15 cellular contexts compared by ENCODE assay signal in the genomic region with DNA sequence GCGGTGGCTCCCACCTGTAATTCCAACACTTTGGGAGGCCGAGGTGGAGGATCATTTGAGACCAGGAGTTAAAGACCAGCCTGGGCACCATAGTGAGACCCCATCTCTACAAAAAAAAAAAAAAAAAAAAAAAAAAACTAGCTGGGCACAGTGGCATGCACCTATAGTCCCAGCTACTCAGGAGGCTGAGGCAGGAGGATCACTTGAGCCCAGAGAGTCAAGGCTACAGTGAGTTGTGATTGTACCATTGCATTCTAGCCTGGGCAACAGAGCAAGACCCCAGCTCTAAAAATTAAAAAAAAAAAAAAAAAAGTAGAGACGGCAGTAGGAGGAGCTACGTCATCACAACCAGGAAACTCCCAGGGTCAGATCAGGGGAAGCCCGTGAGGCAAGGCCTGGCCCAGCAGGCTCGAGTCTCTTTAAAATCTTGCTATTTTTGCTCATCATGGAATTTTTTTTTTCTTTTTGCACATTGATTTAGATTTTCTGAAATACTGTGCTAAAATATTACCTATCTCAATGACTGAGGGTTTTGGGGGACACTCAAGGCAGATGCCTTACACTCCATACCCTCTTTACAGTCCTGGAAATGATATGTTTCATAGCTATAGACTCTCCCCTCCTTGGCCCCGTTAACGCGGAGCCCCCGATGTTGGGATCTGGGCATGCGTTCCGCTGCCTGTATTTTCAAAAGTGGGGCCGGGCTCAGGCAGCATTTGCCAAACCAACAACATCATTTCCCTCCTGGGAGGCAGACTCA. TPM values are rescaled to one million over a fixed set of nuclear protein-coding genes. Genes with fewer than 3 reads are reported as not detected.
DNase-seq lines count a peak whose midpoint lies in the region; ATAC-seq, FAIRE-seq and TF ChIP-seq lines count a peak whose summit lies in the region.
"Had no signal": no experiment of that assay in that cellular context is flagged by ENCODE, and none has a peak within 500 bp of the region (broad histone marks: within the 10 kb centered on the region; RNA-seq: fewer than 3 reads in every experiment).

No MANE protein-coding gene starts in this region.

- RAD21 ChIA-PET in GM12878 (lab: Charles Lee; ENCODE audit: unreplicated experiment), result interaction anchor here (0.6 to 2.1 kb wide), 6 partner anchors 11 to 97 kb away, joined by 3 to 9 read pairs (median 5); no protein-coding TSS in a partner anchor

- no peak overlapping the region for H3K4me3 ChIP-seq in GM12878
- H3K4me3 ChIP-seq in osteoblast (ENCODE audit: insufficient read depth, low read length), result no peak overlapping the region
- H3K4me3 ChIP-seq: body of pancreas had no signal

- no peak for FAIRE-seq in GM12878 (lab: Jason Lieb, UNC)
- FAIRE-seq: A204.1 had no signal

- H3K36me3 ChIP-seq in GM12878 (ENCODE audit: control insufficient read depth in 2 of 2, insufficient read depth in 2 of 2, low read length in 1 of 2) (peaks cover 30 to 36% of the 10 kb centered on the region in 2 experiments), osteoblast (ENCODE audit: insufficient read depth, low read length) (peaks cover 77% of the 10 kb centered on the region)

- no peak overlapping the region for H3K9ac ChIP-seq in GM12878 (ENCODE audit: control insufficient read depth, insufficient read depth, low read length)

- H2AFZ ChIP-seq in GM12878 (ENCODE audit: control insufficient read depth, low read depth, low read length) (no peak overlapping the region), osteoblast (ENCODE audit: low read length) (no peak overlapping the region)

- no peak for TF ChIP-seq POLR2A in GM12878 (IDR thresholded peaks at IDR 0.05; ENCODE audit: low read depth, low read length)

- POLR2A ChIA-PET in activated CD4-positive, alpha-beta T cell treated with anti-CD3 and anti-CD28 coated beads, Interleukin-2, amount 10 ng/mL, durations not matched to agents 7 days and 5 days (lab: Charles Lee), result no interaction called here
- POLR2A ChIA-PET in GM12878 (lab: Charles Lee), result interaction anchor here (0.6 to 1.0 kb wide), 10 partner anchors 13 to 102 kb away, joined by 3 to 6 read pairs (median 4); partner anchors contain the start of gene OCEL1

- peaks cover 58% of the 10 kb centered on the region for H3K36me3 Mint-ChIP-seq in activated CD4-positive, alpha-beta T cell treated with anti-CD3 and anti-CD28 coated beads, Interleukin-2, amount 10 ng/mL, durations not matched to agents 7 days and 5 days (ENCODE audit: low read depth)

- intact Hi-C loops in GM12878 (cut with micrococcal nuclease; ENCODE audit: unreplicated experiment), result no loop called here

- no peaks in the 10 kb centered on the region for H3K4me1 Mint-ChIP-seq in activated CD4-positive, alpha-beta T cell treated with anti-CD3 and anti-CD28 coated beads, Interleukin-2, amount 10 ng/mL, durations not matched to agents 7 days and 5 days

- H3K4me2 ChIP-seq in GM12878 (ENCODE audit: control insufficient read depth, insufficient read depth), result no peak overlapping the region
- no peak overlapping the region for H3K4me2 ChIP-seq in osteoblast (ENCODE audit: insufficient read depth, low read length)

- TF ChIP-seq CTCF in GM12878 (IDR thresholded peaks at IDR 0.05 in 2 of 3, conservative IDR thresholded peaks at IDR 0.05 in 1 of 3; ENCODE audit: control insufficient read depth in 2 of 3, extremely low read depth in 1 of 3, insufficient read depth in 1 of 3, low read depth in 3 of 3, low read length in 3 of 3) (no peak), osteoblast (IDR thresholded peaks at IDR 0.05; ENCODE audit: extremely low read depth, low read depth, low read length) (no peak)

- in situ Hi-C loops in GM12878 (cut with MboI), result no loop called here

- TF ChIP-seq RAD21 in GM12878 (IDR thresholded peaks at IDR 0.05; ENCODE audit: insufficient read depth, low read depth, low read length), result peak; percentile 2; the same call in 1 of the 2 replicates

- SMC1A ChIA-PET in GM12878 (lab: Charles Lee; ENCODE audit: uncharacterized antibody, unreplicated experiment), result interaction anchor here (0.9 to 1.4 kb wide), 4 partner anchors 11 to 94 kb away, joined by 3 to 5 read pairs (median 4); no protein-coding TSS in a partner anchor

- H3K9me3 Mint-ChIP-seq in activated CD4-positive, alpha-beta T cell treated with anti-CD3 and anti-CD28 coated beads, Interleukin-2, amount 10 ng/mL, durations not matched to agents 7 days and 5 days, result no peaks in the 10 kb centered on the region

- no peaks in the 10 kb centered on the region for H4K20me1 ChIP-seq in GM12878 (ENCODE audit: control insufficient read depth, insufficient read depth)
- H4K20me1 ChIP-seq in osteoblast (ENCODE audit: insufficient read depth, low read length), result no peaks in the 10 kb centered on the region

- no TSS peak for BruUV-seq in GM12878 (replicated peaks; lab: Mats Ljungman, UMichigan)

- no peaks in the 10 kb centered on the region for H3K9me3 ChIP-seq in GM12878 (replicated peaks; ENCODE audit: control insufficient read depth, insufficient read depth, low read length)
- no peaks in the 10 kb centered on the region for H3K9me3 ChIP-seq in osteoblast (ENCODE audit: low read depth, low read length)
- H3K9me3 ChIP-seq: body of pancreas had no signal

- no peak overlapping the region for H3K27ac Mint-ChIP-seq in activated CD4-positive, alpha-beta T cell treated with anti-CD3 and anti-CD28 coated beads, Interleukin-2, amount 10 ng/mL, durations not matched to agents 7 days and 5 days

- peak overlapping the region; percentile 68 for H3K27ac ChIP-seq in GM12878 (ENCODE audit: control insufficient read depth, insufficient read depth)
- no peak overlapping the region for H3K27ac ChIP-seq in osteoblast (ENCODE audit: low read depth, low read length)
- H3K27ac ChIP-seq: body of pancreas had no signal

- CTCF ChIA-PET in activated CD4-positive, alpha-beta T cell treated with anti-CD3 and anti-CD28 coated beads, Interleukin-2, amount 10 ng/mL, durations not matched to agents 7 days and 5 days (lab: Charles Lee), result no interaction called here
- CTCF ChIA-PET in GM12878 (lab: Yijun Ruan, JAX), result interaction anchor here (0.7 to 1.1 kb wide), 3 partner anchors 33 to 94 kb away, joined by 3 to 4 read pairs (median 4); no protein-coding TSS in a partner anchor

- 57% methylated on average over 13 of the region's 13 CpGs for WGBS in GM12878 (ENCODE audit: insufficient coverage, insufficient replicate concordance, low lambda C conversion rate, missing lambda C conversion rate)

- TF ChIP-seq EP300 in GM12878 (IDR thresholded peaks at IDR 0.05; ENCODE audit: borderline replicate concordance in 1 of 2, control insufficient read depth in 1 of 2, low read depth in 2 of 2, low read length in 2 of 2), result no peak

- ATAC-seq in GM12878 (peak; percentile 92), GM18909 (IDR thresholded peaks at IDR 0.05; ENCODE audit: poor library complexity, unreplicated experiment) (no peak)
- ATAC-seq: body of pancreas had no signal

- 0 out of 2 replicates have a peak, but pooled peaks cover 2% of the 10 kb centered on the region for H3K4me1 ChIP-seq in GM12878 (ENCODE audit: control insufficient read depth, insufficient read depth, low read length)
- H3K4me1 ChIP-seq in osteoblast (ENCODE audit: insufficient read depth, low read length), result peaks cover 3% of the 10 kb centered on the region
- H3K4me1 ChIP-seq: body of pancreas had no signal

- no peaks in the 10 kb centered on the region for H3K27me3 Mint-ChIP-seq in activated CD4-positive, alpha-beta T cell treated with anti-CD3 and anti-CD28 coated beads, Interleukin-2, amount 10 ng/mL, durations not matched to agents 7 days and 5 days

- H3K4me3 Mint-ChIP-seq in activated CD4-positive, alpha-beta T cell treated with anti-CD3 and anti-CD28 coated beads, Interleukin-2, amount 10 ng/mL, durations not matched to agents 7 days and 5 days, result no peak overlapping the region

- peak; percentile 28 for DNase-seq in activated CD4-positive, alpha-beta T cell treated with anti-CD3 and anti-CD28 coated beads for 48 hours
- no peak for DNase-seq in activated CD4-positive, alpha-beta T cell treated with anti-CD3 and anti-CD28 coated beads, Interleukin-2, amount 10 ng/mL, durations not matched to agents 7 days and 5 days
- DNase-seq in GM19240 (ENCODE audit: insufficient read length, low spot score) (peak; percentile 65), GM12878 (ENCODE audit: low read depth, low spot score) (no peak), osteoblast (ENCODE audit: insufficient read length, low spot score, missing footprints) (peak; percentile 63), cerebellar cortex (ENCODE audit: low spot score) (no peak), Ammon's horn (ENCODE audit: low spot score) (no peak)
- DNase-seq: activated CD4-positive, CD25-positive, alpha-beta regulatory T cell; body of pancreas; MV-4-11; NCI-H748 treated with DMSO at 0.1 percent for 48 hours; RPMI8226; SW 1271 had no signal

- H3K27me3 ChIP-seq in GM12878 (replicated peaks in 1 of 2; ENCODE audit: control insufficient read depth in 2 of 2, insufficient read depth in 2 of 2, low read length in 1 of 2) (no peaks in the 10 kb centered on the region), osteoblast (ENCODE audit: insufficient read depth, low read length) (no peaks in the 10 kb centered on the region)
- H3K27me3 ChIP-seq: body of pancreas had no signal

- H3K79me2 ChIP-seq in GM12878 (ENCODE audit: control insufficient read depth, insufficient read depth, low read length), result no peaks in the 10 kb centered on the region
- no peaks in the 10 kb centered on the region for H3K79me2 ChIP-seq in osteoblast (ENCODE audit: insufficient read depth, low read length)

RNA-seq across cellular contexts. Expression of gene USE1, which starts 44.4 kb away (rescaled TPM):
- total RNA-seq in activated CD4-positive, alpha-beta T cell treated with anti-CD3 and anti-CD28 coated beads, Interleukin-2, amount 10 ng/mL, durations not matched to agents 7 days and 5 days, result 10 to 100 TPM; 23.3 to 24.7 TPM
- total RNA-seq in GM12878 (2013; cell fraction: nucleolus; rRNA removed), result 12.2 and 13.0 TPM in 2 replicates
- total RNA-seq in GM12878 (2014; rRNA removed) (10.9 and 16.7 TPM in 2 replicates), GM12878 (2014; rRNA removed; fragmentation: Illumina TruSeq; extraction: Trizol) (11.4 and 13.6 TPM in 2 replicates), GM12878 (2021) (18.6 and 19.6 TPM in 2 replicates), osteoblast (22.4 and 25.7 TPM in 2 replicates)
- polyA plus RNA-seq in GM12878 (2011; ENCODE audit: low read depth), result 25.4 TPM
- polyA plus RNA-seq in GM12878 (2011; rRNA removed) (7.4 and 13.8 TPM in 2 replicates), GM12878 (2014; fragmentation: Illumina TruSeq; extraction: Trizol) (3.7 and 9.7 TPM in 2 replicates), GM12878 (2014; fragmentation: Nextera tagmentation; extraction: Ambion mirVana) (10 to 100 TPM in 1 of 2 experiments, 1 to 10 TPM in 1; 9.7 to 15.4 TPM), GM12878 (2014; rRNA removed) (23.3 and 24.0 TPM in 2 replicates), GM12878 (2016; fragmentation: Nextera tagmentation; extraction: Ambion mirVana) (10 to 100 TPM; 18.1 to 23.7 TPM)
- polyA plus RNA-seq in GM12878 (2011; cell fraction: cytosol; rRNA removed), result 16.2 and 19.0 TPM in 2 replicates
- polyA plus RNA-seq in GM12878 (2011; cell fraction: nucleus; rRNA removed), result 23.2 and 23.5 TPM in 2 replicates
- 29.7 and 29.8 TPM in 2 replicates for polyA plus RNA-seq in GM12878 (2012)
- 5.6 and 6.7 TPM in 2 replicates for polyA minus RNA-seq in GM12878 (2011; rRNA and poly(A)+ RNA removed)
- polyA minus RNA-seq in GM12878 (2011; cell fraction: cytosol; rRNA and poly(A)+ RNA removed), result 2.4 and 5.4 TPM in 2 replicates
- 4.0 and 6.0 TPM in 2 replicates for polyA minus RNA-seq in GM12878 (2011; cell fraction: nucleus; rRNA and poly(A)+ RNA removed)

RNA-seq across cellular contexts. Expression of gene OCEL1, which starts 55.3 kb away (rescaled TPM):
- total RNA-seq in activated CD4-positive, alpha-beta T cell treated with anti-CD3 and anti-CD28 coated beads, Interleukin-2, amount 10 ng/mL, durations not matched to agents 7 days and 5 days, result 10 to 100 TPM; 19.6 to 23.1 TPM
- 2.9 and 4.6 TPM in 2 replicates for total RNA-seq in GM12878 (2013; cell fraction: nucleolus; rRNA removed)
- 3.1 and 3.2 TPM in 2 replicates for total RNA-seq in GM12878 (2014; rRNA removed)
- total RNA-seq in GM12878 (2014; rRNA removed; fragmentation: Illumina TruSeq; extraction: Trizol), result 3.2 and 3.4 TPM in 2 replicates
- total RNA-seq in GM12878 (2021), result 11.9 and 15.8 TPM in 2 replicates
- 65.4 TPM for polyA plus RNA-seq in GM12878 (2011; ENCODE audit: low read depth)
- polyA plus RNA-seq in GM12878 (2011; rRNA removed), result 1.4 and 2.8 TPM in 2 replicates
- polyA plus RNA-seq in GM12878 (2011; cell fraction: cytosol; rRNA removed), result 5.3 and 7.2 TPM in 2 replicates
- polyA plus RNA-seq in GM12878 (2011; cell fraction: nucleus; rRNA removed), result 6.9 and 7.6 TPM in 2 replicates
- 11.7 and 15.6 TPM in 2 replicates for polyA plus RNA-seq in GM12878 (2012)
- polyA plus RNA-seq in GM12878 (2014; fragmentation: Illumina TruSeq; extraction: Trizol), result 7.4 and 9.9 TPM in 2 replicates
- 1 to 10 TPM; 3.6 to 7.8 TPM for polyA plus RNA-seq in GM12878 (2014; fragmentation: Nextera tagmentation; extraction: Ambion mirVana)
- 7.5 and 7.8 TPM in 2 replicates for polyA plus RNA-seq in GM12878 (2014; rRNA removed)
- polyA plus RNA-seq in GM12878 (2016; fragmentation: Nextera tagmentation; extraction: Ambion mirVana), result 10 to 100 TPM; 14.4 to 18.2 TPM
- polyA minus RNA-seq in GM12878 (2011; rRNA and poly(A)+ RNA removed), result 1.8 and 3.1 TPM in 2 replicates
- 1.9 and 7.1 TPM in 2 replicates for polyA minus RNA-seq in GM12878 (2011; cell fraction: cytosol; rRNA and poly(A)+ RNA removed)
- 2.3 and 2.8 TPM in 2 replicates for polyA minus RNA-seq in GM12878 (2011; cell fraction: nucleus; rRNA and poly(A)+ RNA removed)
- total RNA-seq in osteoblast, result 2.4 and 3.3 TPM in 2 replicates

Comparison
In these comparisons a context has a peak if more than half of its experiments do, and no peak if none do; other contexts are left out.
1. DNase-seq: peak in activated CD4-positive, alpha-beta T cell treated with anti-CD3 and anti-CD28 coated beads for 48 hours (single experiment), GM19240 (single experiment) and osteoblast (single experiment); none in activated CD4-positive, alpha-beta T cell treated with anti-CD3 and anti-CD28 coated beads, Interleukin-2, amount 10 ng/mL, durations not matched to agents 7 days and 5 days (single experiment), GM12878 (single experiment), cerebellar cortex (single experiment) and Ammon's horn (single experiment).